In genomic region chr10:3780766-3781457, GRCh38 we compare ENCODE assay signal across 8 cellular contexts. TPM values are rescaled to one million over a fixed set of nuclear protein-coding genes. Genes with fewer than 3 reads are reported as not detected.
DNase-seq lines count a peak whose midpoint lies in the region; ATAC-seq and TF ChIP-seq lines count a peak whose summit lies in the region.

No MANE protein-coding gene starts in this region.

- H3K4me1 Mint-ChIP-seq in activated CD8-positive, alpha-beta T cell treated with anti-CD3 and anti-CD28 coated beads for 36 hours (ENCODE audit: low read depth) = peaks cover 62% of the 10 kb centered on the region

- ATAC-seq in activated CD8-positive, alpha-beta T cell treated with anti-CD3 and anti-CD28 coated beads for 36 hours = no peak
- ATAC-seq in psoas muscle (no peak), HG02759 (IDR thresholded peaks at IDR 0.05; ENCODE audit: unreplicated experiment) (no peak)

- 27 to 44% (median 44%) methylated on average over 16 of the region's 16 CpGs for WGBS in psoas muscle, 3 donors

- no peaks in the 10 kb centered on the region for H3K9me3 ChIP-seq in psoas muscle

- POLR2A ChIA-PET in activated CD8-positive, alpha-beta T cell treated with anti-CD3 and anti-CD28 coated beads for 36 hours (lab: Charles Lee) = interaction anchor here (0.8 to 6.8 kb wide), 10 partner anchors 15 to 114 kb away, joined by 3 to 281 read pairs (median 42); no protein-coding TSS in a partner anchor

- peaks cover 0 to 62% of the 10 kb centered on the region in 2 donors for H3K36me3 ChIP-seq in psoas muscle (ENCODE audit: insufficient read depth in 1 of 2, low read depth in 1 of 2)

- H3K27me3 ChIP-seq in psoas muscle (ENCODE audit: insufficient read depth in 3 of 3, low read length in 2 of 3) = no peaks in the 10 kb centered on the region

- H3K9me3 Mint-ChIP-seq in activated CD8-positive, alpha-beta T cell treated with anti-CD3 and anti-CD28 coated beads for 36 hours = no peaks in the 10 kb centered on the region

- H3K4me3 ChIP-seq in fibroblast of mammary gland (ENCODE audit: control insufficient read depth, low read depth, low read length) (peak overlapping the region; percentile 89), psoas muscle (peak overlapping the region; percentile 95)

- intact Hi-C loops in activated CD8-positive, alpha-beta T cell treated with anti-CD3 and anti-CD28 coated beads for 36 hours (cut with micrococcal nuclease) = no loop called here
- intact Hi-C loops in psoas muscle (cut with DNase I) = loop anchor here in 1 of 2 donors (2.0 to 10.0 kb wide), 3 partner anchors 312 to 984 kb away; no protein-coding TSS in a partner anchor

- no peaks in the 10 kb centered on the region for H3K27me3 Mint-ChIP-seq in activated CD8-positive, alpha-beta T cell treated with anti-CD3 and anti-CD28 coated beads for 36 hours

- DNase-seq in ELR (ENCODE audit: low read depth) (peak; percentile 21), fibroblast of mammary gland (ENCODE audit: low read depth) (peak; percentile 26), psoas muscle (no peak), NCI-H2227 treated with DMSO at 0.1 percent for 48 hours (lab: John Stamatoyannopoulos, UW) (no peak), NCI-H526 (lab: John Stamatoyannopoulos, UW) (no peak)
- DNase-seq in activated CD8-positive, alpha-beta T cell treated with anti-CD3 and anti-CD28 coated beads for 36 hours = no peak
- DNase-seq in activated CD4-positive, CD25-positive, alpha-beta regulatory T cell treated with anti-CD3 and anti-CD28 coated beads, Interleukin-2, amount 50 U/mL, for 72 hours = no peak

- peak overlapping the region; percentile 99 for H3K27ac Mint-ChIP-seq in activated CD8-positive, alpha-beta T cell treated with anti-CD3 and anti-CD28 coated beads for 36 hours

- peaks cover 53% of the 10 kb centered on the region for H3K4me1 ChIP-seq in psoas muscle

- CTCF ChIA-PET in activated CD8-positive, alpha-beta T cell treated with anti-CD3 and anti-CD28 coated beads for 36 hours (lab: Charles Lee) = interaction anchor here (1.1 kb wide), 1 partner anchor 874 kb away, joined by 3 read pairs; no protein-coding TSS in a partner anchor

- H3K27ac ChIP-seq in psoas muscle = peak overlapping the region; percentile 100

- peak overlapping the region; percentile 93 for H3K4me3 Mint-ChIP-seq in activated CD8-positive, alpha-beta T cell treated with anti-CD3 and anti-CD28 coated beads for 36 hours

- H3K36me3 Mint-ChIP-seq in activated CD8-positive, alpha-beta T cell treated with anti-CD3 and anti-CD28 coated beads for 36 hours (ENCODE audit: low read depth) = peaks cover 83% of the 10 kb centered on the region

- TF ChIP-seq CTCF in activated CD8-positive, alpha-beta T cell treated with anti-CD3 and anti-CD28 coated beads for 36 hours (IDR thresholded peaks at IDR 0.05) = no peak
- TF ChIP-seq CTCF in fibroblast of mammary gland (conservative IDR thresholded peaks at IDR 0.05; ENCODE audit: control insufficient read depth, insufficient read depth, low read depth, low read length) (no peak), psoas muscle (IDR thresholded peaks at IDR 0.05) (no peak)

RNA-seq across cellular contexts. Expression of gene KLF6, which starts 4.1 kb away (rescaled TPM):
- 100 to 1,000 TPM; 116 to 120 TPM for total RNA-seq in activated CD8-positive, alpha-beta T cell treated with anti-CD3 and anti-CD28 coated beads for 36 hours
- total RNA-seq in psoas muscle = 100 to 1,000 TPM in 3 of 4 donors, 10 to 100 TPM in 1; 30.4 to 296 (median 173) TPM
- polyA plus RNA-seq in psoas muscle = 100 to 1,000 TPM in 2 of 3 donors, 10 to 100 TPM in 1; 94.1 to 138 (median 109) TPM

Comparison
In these comparisons a context has a peak if more than half of its experiments do, and no peak if none do; other contexts are left out.
1. DNase-seq: peak in ELR (single experiment) and fibroblast of mammary gland (single experiment); none in activated CD8-positive, alpha-beta T cell treated with anti-CD3 and anti-CD28 coated beads for 36 hours (single experiment), psoas muscle (0 of 2), activated CD4-positive, CD25-positive, alpha-beta regulatory T cell treated with anti-CD3 and anti-CD28 coated beads, Interleukin-2, amount 50 U/mL, for 72 hours (single experiment), NCI-H2227 treated with DMSO at 0.1 percent for 48 hours (single experiment) and NCI-H526 (0 of 2).